ENCODE assay signal across 8 cellular contexts in genomic region chr4:6909970-6910339, GRCh38. TPM values are rescaled to one million over a fixed set of nuclear protein-coding genes. Genes with fewer than 3 reads are reported as not detected.
DNase-seq lines count a peak whose midpoint lies in the region; ATAC-seq and TF ChIP-seq lines count a peak whose summit lies in the region.

No MANE protein-coding gene starts in this region.

- H3K9me3 Mint-ChIP-seq in Caco-2 (ENCODE audit: unreplicated experiment), result no peaks in the 10 kb centered on the region
- H3K9me3 Mint-ChIP-seq in activated naive CD4-positive, alpha-beta T cell treated with anti-CD3 and anti-CD28 coated beads for 36 hours, result no peaks in the 10 kb centered on the region

- H3K4me1 ChIP-seq in Caco-2 (peaks cover 19% of the 10 kb centered on the region), iPS DF 6.9 (ENCODE audit: control insufficient read depth, insufficient read depth, low read length) (peaks cover 10% of the 10 kb centered on the region)

- no peaks in the 10 kb centered on the region for H3K27me3 ChIP-seq in Caco-2 (replicated peaks; ENCODE audit: control insufficient read depth, insufficient read depth, low read length)
- no peaks in the 10 kb centered on the region for H3K27me3 ChIP-seq in HL-60 (ENCODE audit: insufficient read depth, poor library complexity, severe bottlenecking)
- no peaks in the 10 kb centered on the region for H3K27me3 ChIP-seq in iPS DF 6.9 (ENCODE audit: control insufficient read depth, insufficient read depth, low read length)

- no peaks in the 10 kb centered on the region for H3K9me3 ChIP-seq in Caco-2
- no peaks in the 10 kb centered on the region for H3K9me3 ChIP-seq in iPS DF 6.9 (ENCODE audit: control insufficient read depth, insufficient read depth, low read length)

- POLR2A ChIA-PET in Caco-2 (lab: Charles Lee), result interaction anchor here (0.6 to 1.8 kb wide), 10 partner anchors 8 to 219 kb away, joined by 3 to 16 read pairs (median 4); partner anchors contain the start of gene GRPEL1

- WGBS in iPS DF 6.9 (ENCODE audit: insufficient coverage, insufficient read length), result no CpG with 5 or more reads among the region's 58 CpGs

- no peaks in the 10 kb centered on the region for H3K27me3 Mint-ChIP-seq in Caco-2 (ENCODE audit: insufficient read depth, unreplicated experiment)
- peaks cover 3% of the 10 kb centered on the region for H3K27me3 Mint-ChIP-seq in activated naive CD4-positive, alpha-beta T cell treated with anti-CD3 and anti-CD28 coated beads for 36 hours (ENCODE audit: low read depth)

- BruUV-seq in Caco-2 (replicated peaks; lab: Mats Ljungman, UMichigan), result no TSS peak

- H3K36me3 ChIP-seq in Caco-2 (ENCODE audit: control insufficient read depth, insufficient read depth, low read length), result no peaks in the 10 kb centered on the region
- H3K36me3 ChIP-seq in iPS DF 6.9 (ENCODE audit: control insufficient read depth, insufficient read depth, low read length), result no peaks in the 10 kb centered on the region

- ATAC-seq in GM21381 (IDR thresholded peaks at IDR 0.05; ENCODE audit: unreplicated experiment), result peak; percentile 31

- TF ChIP-seq CTCF in Caco-2 (IDR thresholded peaks at IDR 0.05; ENCODE audit: insufficient read depth in 1 of 2, low read depth in 1 of 2, low read length in 1 of 2, severe bottlenecking in 1 of 2, unreplicated experiment in 1 of 2) (no peak), HL-60 (IDR thresholded peaks at IDR 0.05; ENCODE audit: insufficient read depth, low read length) (no peak)

- H3K4me3 Mint-ChIP-seq in Caco-2 (ENCODE audit: unreplicated experiment), result peak overlapping the region; percentile 94
- H3K4me3 Mint-ChIP-seq in activated naive CD4-positive, alpha-beta T cell treated with anti-CD3 and anti-CD28 coated beads for 36 hours, result peak overlapping the region; percentile 92

- DNase-seq in Caco-2 (no peak), HL-60 (ENCODE audit: low read depth in 1 of 2, low spot score in 1 of 2) (peak in 1 of 2 experiments; percentile 50), iPS DF 6.9 (ENCODE audit: low read depth, low spot score) (no peak), NCI-H2107 (lab: John Stamatoyannopoulos, UW) (no peak), cerebellar cortex (ENCODE audit: low spot score) (no peak)
- DNase-seq in activated naive CD4-positive, alpha-beta T cell treated with anti-CD3 and anti-CD28 coated beads for 36 hours, result peak; percentile 47
- DNase-seq in stimulated activated CD4-positive, alpha-beta T cell treated with anti-CD3 and anti-CD28 coated beads, Interleukin-15, amount 100 ng/mL, for 24 hours, result peak; percentile 63

- CTCF ChIA-PET in Caco-2 (lab: Charles Lee), result interaction anchor here (0.6 to 2.3 kb wide), 7 partner anchors 7 to 165 kb away, joined by 3 to 18 read pairs (median 3); no protein-coding TSS in a partner anchor
- CTCF ChIA-PET in activated naive CD4-positive, alpha-beta T cell treated with anti-CD3 and anti-CD28 coated beads for 36 hours (lab: Charles Lee), result interaction anchor here (0.6 to 4.7 kb wide), 9 partner anchors 8 to 439 kb away, joined by 3 to 30 read pairs (median 5); partner anchors contain the start of gene GRPEL1

- peaks cover 27% of the 10 kb centered on the region for H3K4me1 Mint-ChIP-seq in Caco-2 (ENCODE audit: low read depth, unreplicated experiment)
- H3K4me1 Mint-ChIP-seq in activated naive CD4-positive, alpha-beta T cell treated with anti-CD3 and anti-CD28 coated beads for 36 hours (ENCODE audit: low read depth), result peaks cover 43% of the 10 kb centered on the region

- H3K4me3 ChIP-seq in Caco-2 (ENCODE audit: low read depth, low read length) (peak overlapping the region; percentile 83), HL-60 (replicated peaks; ENCODE audit: insufficient read depth, low read length) (peak overlapping the region; percentile 66), iPS DF 6.9 (ENCODE audit: low read length) (peak overlapping the region; percentile 93)

- peak overlapping the region; percentile 76 for H3K27ac ChIP-seq in HL-60 (replicated peaks)
- no peak overlapping the region for H3K27ac ChIP-seq in iPS DF 6.9 (ENCODE audit: low read length)

- intact Hi-C loops in Caco-2 (cut with micrococcal nuclease; ENCODE audit: unreplicated experiment), result loop anchor here (1.0 to 2.0 kb wide), 2 partner anchors 44 to 77 kb away; no protein-coding TSS in a partner anchor
- intact Hi-C loops in activated naive CD4-positive, alpha-beta T cell treated with anti-CD3 and anti-CD28 coated beads for 36 hours (cut with micrococcal nuclease), result loop anchor here (1.0 kb wide), 8 partner anchors 8 to 270 kb away; partner anchors contain the start of genes GRPEL1, MRFAP1 and TADA2B

- peak overlapping the region; percentile 89 for H3K27ac Mint-ChIP-seq in Caco-2 (ENCODE audit: unreplicated experiment)
- no peak overlapping the region for H3K27ac Mint-ChIP-seq in activated naive CD4-positive, alpha-beta T cell treated with anti-CD3 and anti-CD28 coated beads for 36 hours

- peaks cover 18% of the 10 kb centered on the region for H3K36me3 Mint-ChIP-seq in Caco-2 (ENCODE audit: insufficient read depth, unreplicated experiment)
- H3K36me3 Mint-ChIP-seq in activated naive CD4-positive, alpha-beta T cell treated with anti-CD3 and anti-CD28 coated beads for 36 hours (ENCODE audit: low read depth), result peaks cover 5% of the 10 kb centered on the region

RNA-seq across cellular contexts. Expression of gene TBC1D14, which starts 0.3 kb away (rescaled TPM):
- 54.0 and 57.6 TPM in 2 replicates for total RNA-seq in Caco-2 (2022)
- 10 to 100 TPM; 23.6 to 24.6 TPM for total RNA-seq in activated naive CD4-positive, alpha-beta T cell treated with anti-CD3 and anti-CD28 coated beads for 36 hours

Comparison
In these comparisons a context has a peak if more than half of its experiments do, and no peak if none do; other contexts are left out.
1. DNase-seq: peak in activated naive CD4-positive, alpha-beta T cell treated with anti-CD3 and anti-CD28 coated beads for 36 hours (single experiment) and stimulated activated CD4-positive, alpha-beta T cell treated with anti-CD3 and anti-CD28 coated beads, Interleukin-15, amount 100 ng/mL, for 24 hours (single experiment); none in Caco-2 (0 of 2), iPS DF 6.9 (single experiment), NCI-H2107 (single experiment) and cerebellar cortex (single experiment).
2. Peak in every context shown above with its lines, with median percentiles within 50 percentile points of each other: H3K4me3 ChIP-seq.